ENCODE assay signal across 8 cellular contexts in the genomic region with DNA sequence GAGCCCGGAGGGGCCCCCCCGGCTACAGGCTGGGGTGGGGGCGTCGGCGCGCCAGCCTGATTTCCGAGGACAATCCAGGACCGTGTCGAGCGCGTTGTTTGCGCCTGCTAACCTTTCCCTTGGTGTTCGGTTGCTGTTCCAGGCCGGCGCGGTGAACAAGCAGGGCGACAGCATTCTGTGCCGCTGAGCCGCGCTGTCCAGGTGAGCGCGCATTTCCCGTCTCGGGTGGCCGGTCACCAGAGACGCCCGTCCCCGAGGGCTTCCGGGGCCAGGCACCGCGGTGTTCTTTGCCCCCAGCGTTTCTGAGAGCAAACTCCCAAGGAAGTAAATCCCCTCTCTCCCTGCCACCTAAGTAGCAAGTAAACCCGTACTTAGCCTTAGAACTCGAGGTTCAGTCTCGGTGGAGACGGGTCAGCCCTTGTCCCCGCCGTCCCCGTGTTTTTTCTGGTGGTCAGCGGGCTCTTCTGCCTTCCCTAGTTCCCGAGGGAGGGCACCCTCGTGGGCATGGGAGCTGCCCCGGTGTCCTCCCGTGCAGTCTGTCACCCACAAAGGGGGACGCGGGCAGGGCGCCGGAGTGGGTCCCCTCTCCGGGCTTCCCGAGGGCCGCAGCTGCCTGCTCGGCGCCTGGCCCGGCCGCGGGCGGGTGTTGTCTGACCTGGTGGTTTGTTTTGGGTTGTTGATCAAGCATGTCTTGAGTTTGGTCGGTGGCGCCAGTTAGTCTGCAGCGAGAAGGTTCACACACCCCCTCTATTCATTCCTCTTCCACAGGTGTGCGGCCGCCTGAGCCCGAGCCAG. TPM values are rescaled to one million over a fixed set of nuclear protein-coding genes. Genes with fewer than 3 reads are reported as not detected.
DNase-seq lines count a peak whose midpoint lies in the region; ATAC-seq and TF ChIP-seq lines count a peak whose summit lies in the region.

No MANE protein-coding gene starts in this region.

- H3K4me3 ChIP-seq in BLaER1 (peak overlapping the region; percentile 70), SK-N-SH (ENCODE audit: low read depth in 2 of 2, low read length in 1 of 2) (peak overlapping the region; percentile 50 to 75; a peak in 3 of 4 replicates), heart right ventricle (peak overlapping the region; percentile 59 to 76 (median 70))

- peak; percentile 45 for DNase-seq in SK-N-SH
- DNase-seq in heart right ventricle = peak in 1 of 2 donors; percentile 22
- peak; percentile 84 for DNase-seq in retina
- DNase-seq in SW 1271 (lab: John Stamatoyannopoulos, UW) = no peak
- DNase-seq in Ammon's horn (ENCODE audit: low spot score) = no peak

- H3K4me1 ChIP-seq in BLaER1 (peaks cover 52% of the 10 kb centered on the region), SK-N-SH (ENCODE audit: control insufficient read depth in 1 of 2, insufficient read depth in 2 of 2, low read depth in 1 of 2, low read length in 1 of 2) (peaks cover 0 to 20% of the 10 kb centered on the region in 2 experiments; a peak in 2 of 4 replicates), heart right ventricle (peaks cover 0 to 23% (median 11%) of the 10 kb centered on the region in 9 donors)

- no peak for TF ChIP-seq CTCF in SK-N-SH (IDR thresholded peaks at IDR 0.05)
- no peak for TF ChIP-seq CTCF in heart right ventricle (IDR thresholded peaks at IDR 0.05)

- H3K36me3 ChIP-seq in BLaER1 (no peaks in the 10 kb centered on the region), SK-N-SH (replicated peaks in 1 of 2; ENCODE audit: control insufficient read depth in 1 of 2, insufficient read depth in 2 of 2, low read length in 1 of 2) (peaks cover 0 to 10% of the 10 kb centered on the region in 2 experiments), heart right ventricle (no peaks in the 10 kb centered on the region)

- H3F3A ChIP-seq in SK-N-SH (replicated peaks; ENCODE audit: insufficient read depth) = peaks cover 6% of the 10 kb centered on the region

- peaks cover 30% of the 10 kb centered on the region for H3K79me2 ChIP-seq in SK-N-SH (ENCODE audit: insufficient read depth)

- no peaks in the 10 kb centered on the region for H3K9me2 ChIP-seq in SK-N-SH

- H3K9ac ChIP-seq in BLaER1 = peak overlapping the region; percentile 79
- peak overlapping the region; percentile 79; the same call in 1 of the 2 replicates for H3K9ac ChIP-seq in SK-N-SH

- TF ChIP-seq RAD21 in SK-N-SH (IDR thresholded peaks at IDR 0.05; ENCODE audit: low read length) = no peak

- H3K27me3 ChIP-seq in BLaER1 = peaks cover 4% of the 10 kb centered on the region; the same call in 1 of the 2 replicates
- no peaks in the 10 kb centered on the region; the same call in 1 of the 2 replicates for H3K27me3 ChIP-seq in SK-N-SH (ENCODE audit: insufficient read depth)
- peaks cover 0 to 89% (median 46%) of the 10 kb centered on the region in 7 donors for H3K27me3 ChIP-seq in heart right ventricle

- H3K27ac ChIP-seq in BLaER1 (peak overlapping the region; percentile 84), SK-N-SH (ENCODE audit: low read depth in 2 of 2, low read length in 1 of 2) (peak overlapping the region in 1 of 2 experiments; percentile 29; a peak in 1 of 4 replicates), heart right ventricle (peak overlapping the region; percentile 28 to 82 (median 70))

- CTCF ChIA-PET in SK-N-SH (lab: Yijun Ruan, JAX) = interaction anchor here (1.8 to 2.0 kb wide), 2 partner anchors 13 to 18 kb away, joined by 4 to 9 read pairs; no protein-coding TSS in a partner anchor

- WGBS in SK-N-SH (ENCODE audit: low lambda C conversion rate) = 2% methylated on average over 22 of the region's 63 CpGs
- 1% methylated on average over 63 of the region's 63 CpGs for WGBS in heart right ventricle, 2 donors

- H2AFZ ChIP-seq in SK-N-SH (ENCODE audit: low read depth) = peak overlapping the region; percentile 42; the same call in 1 of the 2 replicates

- peak; percentile 50 for ATAC-seq in HG02852 (IDR thresholded peaks at IDR 0.05; ENCODE audit: unreplicated experiment)
- ATAC-seq in heart right ventricle = no peak
- ATAC-seq in HG03045 (IDR thresholded peaks at IDR 0.05; ENCODE audit: unreplicated experiment) = no peak

- H3K9me3 ChIP-seq in BLaER1 = peaks cover 8% of the 10 kb centered on the region
- no peaks in the 10 kb centered on the region for H3K9me3 ChIP-seq in SK-N-SH
- no peaks in the 10 kb centered on the region for H3K9me3 ChIP-seq in heart right ventricle

- intact Hi-C loops in heart right ventricle (cut with DNase I) = loop anchor here in 1 of 10 donors (5.0 kb wide), 1 partner anchor 36 kb away; no protein-coding TSS in a partner anchor

- POLR2A ChIA-PET in SK-N-SH (lab: Yijun Ruan, JAX) = no interaction called here

- peak overlapping the region; percentile 85 for H3K4me2 ChIP-seq in BLaER1
- peak overlapping the region; percentile 90 for H3K4me2 ChIP-seq in SK-N-SH

- H4K20me1 ChIP-seq in BLaER1 = no peaks in the 10 kb centered on the region
- peaks cover 25% of the 10 kb centered on the region for H4K20me1 ChIP-seq in SK-N-SH (ENCODE audit: insufficient read depth)

- no peak for TF ChIP-seq EP300 in SK-N-SH (IDR thresholded peaks at IDR 0.05; ENCODE audit: borderline replicate concordance in 1 of 2, low read depth in 1 of 2, low read length in 1 of 2)

TF ChIP-seq in SK-N-SH, 30 proteins besides CTCF, POLR2A, EP300 and RAD21 (continues in another document):
- TF ChIP-seq, protein P1, sequence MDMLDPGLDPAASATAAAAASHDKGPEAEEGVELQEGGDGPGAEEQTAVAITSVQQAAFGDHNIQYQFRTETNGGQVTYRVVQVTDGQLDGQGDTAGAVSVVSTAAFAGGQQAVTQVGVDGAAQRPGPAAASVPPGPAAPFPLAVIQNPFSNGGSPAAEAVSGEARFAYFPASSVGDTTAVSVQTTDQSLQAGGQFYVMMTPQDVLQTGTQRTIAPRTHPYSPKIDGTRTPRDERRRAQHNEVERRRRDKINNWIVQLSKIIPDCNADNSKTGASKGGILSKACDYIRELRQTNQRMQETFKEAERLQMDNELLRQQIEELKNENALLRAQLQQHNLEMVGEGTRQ (IDR thresholded peaks at IDR 0.05; ENCODE audit: borderline replicate concordance, low read depth, low read length) = no peak
- TF ChIP-seq JUND (IDR thresholded peaks at IDR 0.05) = no peak
- no peak for TF ChIP-seq FOXJ3 (CRISPR knock-in tag; IDR thresholded peaks at IDR 0.05)
- no peak for TF ChIP-seq TCF12 (IDR thresholded peaks at IDR 0.05)
- TF ChIP-seq, protein P2, sequence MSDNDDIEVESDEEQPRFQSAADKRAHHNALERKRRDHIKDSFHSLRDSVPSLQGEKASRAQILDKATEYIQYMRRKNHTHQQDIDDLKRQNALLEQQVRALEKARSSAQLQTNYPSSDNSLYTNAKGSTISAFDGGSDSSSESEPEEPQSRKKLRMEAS (IDR thresholded peaks at IDR 0.05; ENCODE audit: low read depth) = no peak
- no peak for TF ChIP-seq FOXM1 (IDR thresholded peaks at IDR 0.05; ENCODE audit: low read depth)
- TF ChIP-seq EZH2phosphoT487 (IDR thresholded peaks at IDR 0.05; ENCODE audit: borderline replicate concordance, low read depth) = no peak
- no peak for TF ChIP-seq NFIC (IDR thresholded peaks at IDR 0.05; ENCODE audit: borderline replicate concordance)
- TF ChIP-seq, protein P3, sequence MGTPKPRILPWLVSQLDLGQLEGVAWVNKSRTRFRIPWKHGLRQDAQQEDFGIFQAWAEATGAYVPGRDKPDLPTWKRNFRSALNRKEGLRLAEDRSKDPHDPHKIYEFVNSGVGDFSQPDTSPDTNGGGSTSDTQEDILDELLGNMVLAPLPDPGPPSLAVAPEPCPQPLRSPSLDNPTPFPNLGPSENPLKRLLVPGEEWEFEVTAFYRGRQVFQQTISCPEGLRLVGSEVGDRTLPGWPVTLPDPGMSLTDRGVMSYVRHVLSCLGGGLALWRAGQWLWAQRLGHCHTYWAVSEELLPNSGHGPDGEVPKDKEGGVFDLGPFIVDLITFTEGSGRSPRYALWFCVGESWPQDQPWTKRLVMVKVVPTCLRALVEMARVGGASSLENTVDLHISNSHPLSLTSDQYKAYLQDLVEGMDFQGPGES (IDR thresholded peaks at IDR 0.05; ENCODE audit: low read depth, low read length) = no peak
- TF ChIP-seq TEAD4 (IDR thresholded peaks at IDR 0.05; ENCODE audit: borderline replicate concordance, insufficient read depth) = no peak
- TF ChIP-seq MXI1 (IDR thresholded peaks at IDR 0.05; ENCODE audit: low read depth, low read length) = no peak
- TF ChIP-seq POLR2AphosphoS5 (IDR thresholded peaks at IDR 0.05; ENCODE audit: low read depth, low read length) = no peak
- no peak for TF ChIP-seq GABPA (IDR thresholded peaks at IDR 0.05; ENCODE audit: low read depth)
- no peak for TF ChIP-seq RFX5 (IDR thresholded peaks at IDR 0.05; ENCODE audit: low read length)
- no peak for TF ChIP-seq MEF2A (IDR thresholded peaks at IDR 0.05; ENCODE audit: borderline replicate concordance, low read depth)
- TF ChIP-seq, protein P4, sequence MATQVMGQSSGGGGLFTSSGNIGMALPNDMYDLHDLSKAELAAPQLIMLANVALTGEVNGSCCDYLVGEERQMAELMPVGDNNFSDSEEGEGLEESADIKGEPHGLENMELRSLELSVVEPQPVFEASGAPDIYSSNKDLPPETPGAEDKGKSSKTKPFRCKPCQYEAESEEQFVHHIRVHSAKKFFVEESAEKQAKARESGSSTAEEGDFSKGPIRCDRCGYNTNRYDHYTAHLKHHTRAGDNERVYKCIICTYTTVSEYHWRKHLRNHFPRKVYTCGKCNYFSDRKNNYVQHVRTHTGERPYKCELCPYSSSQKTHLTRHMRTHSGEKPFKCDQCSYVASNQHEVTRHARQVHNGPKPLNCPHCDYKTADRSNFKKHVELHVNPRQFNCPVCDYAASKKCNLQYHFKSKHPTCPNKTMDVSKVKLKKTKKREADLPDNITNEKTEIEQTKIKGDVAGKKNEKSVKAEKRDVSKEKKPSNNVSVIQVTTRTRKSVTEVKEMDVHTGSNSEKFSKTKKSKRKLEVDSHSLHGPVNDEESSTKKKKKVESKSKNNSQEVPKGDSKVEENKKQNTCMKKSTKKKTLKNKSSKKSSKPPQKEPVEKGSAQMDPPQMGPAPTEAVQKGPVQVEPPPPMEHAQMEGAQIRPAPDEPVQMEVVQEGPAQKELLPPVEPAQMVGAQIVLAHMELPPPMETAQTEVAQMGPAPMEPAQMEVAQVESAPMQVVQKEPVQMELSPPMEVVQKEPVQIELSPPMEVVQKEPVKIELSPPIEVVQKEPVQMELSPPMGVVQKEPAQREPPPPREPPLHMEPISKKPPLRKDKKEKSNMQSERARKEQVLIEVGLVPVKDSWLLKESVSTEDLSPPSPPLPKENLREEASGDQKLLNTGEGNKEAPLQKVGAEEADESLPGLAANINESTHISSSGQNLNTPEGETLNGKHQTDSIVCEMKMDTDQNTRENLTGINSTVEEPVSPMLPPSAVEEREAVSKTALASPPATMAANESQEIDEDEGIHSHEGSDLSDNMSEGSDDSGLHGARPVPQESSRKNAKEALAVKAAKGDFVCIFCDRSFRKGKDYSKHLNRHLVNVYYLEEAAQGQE (IDR thresholded peaks at IDR 0.05; ENCODE audit: low read depth, low read length) = no peak

RNA-seq across cellular contexts. Expression of a gene that starts 1.5 kb away (rescaled TPM):
- polyA plus RNA-seq in SK-N-SH (2012; rRNA removed) (4.0 and 4.9 TPM in 2 replicates), heart right ventricle (1 to 10 TPM; 6.9 to 9.6 TPM)
- polyA plus RNA-seq in SK-N-SH (2012; cell fraction: cytosol; rRNA removed) = 2.1 and 3.1 TPM in 2 replicates
- polyA plus RNA-seq in SK-N-SH (2012; cell fraction: nucleus; rRNA removed) = 13.3 and 16.5 TPM in 2 replicates
- total RNA-seq in heart right ventricle = 1 to 10 TPM; 1.2 to 4.8 (median 2.9) TPM

Comparison
In these comparisons a context has a peak if more than half of its experiments do, and no peak if none do; other contexts are left out.
1. DNase-seq: peak in SK-N-SH (single experiment) and retina (single experiment); none in SW 1271 (0 of 2) and Ammon's horn (single experiment).
2. Peak in every context shown above with its lines, with median percentiles within 50 percentile points of each other: H3K4me3 ChIP-seq.